In the genomic region with DNA sequence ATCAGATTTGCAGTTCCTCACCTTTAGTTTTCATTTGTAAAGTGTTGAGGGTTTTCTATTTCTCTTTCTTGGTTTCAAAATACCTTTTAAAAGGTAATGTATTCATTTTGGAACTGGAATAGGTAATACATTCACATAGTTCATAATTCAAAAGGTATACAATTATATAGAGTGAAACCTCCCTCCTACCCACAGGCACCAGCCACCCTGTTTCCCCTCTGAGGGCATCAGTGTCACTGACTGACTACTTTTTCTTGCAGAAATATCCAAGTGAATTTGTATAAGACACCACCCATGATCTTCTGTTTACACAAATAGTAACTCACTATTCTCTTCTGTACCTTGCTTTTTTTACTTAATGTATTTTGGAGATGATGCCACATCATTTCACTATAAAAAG, we compare ENCODE assay signal across 23 cellular contexts.
DNase-seq lines count a peak whose midpoint lies in the region; ATAC-seq and FAIRE-seq lines count a peak whose summit lies in the region.
"Had no signal": no experiment of that assay in that cellular context is flagged by ENCODE, and none has a peak within 500 bp of the region (broad histone marks: within the 10 kb centered on the region; RNA-seq: fewer than 3 reads in every experiment).

No MANE protein-coding gene starts in this region.

- peak; percentile 43 for DNase-seq in activated CD4-positive, alpha-beta T cell treated with anti-CD3 and anti-CD28 coated beads, Interleukin-2, amount 10 ng/mL, durations not matched to agents 24 days and 14 days
- no peak for DNase-seq in activated CD4-positive, alpha-beta T cell treated with anti-CD3 and anti-CD28 coated beads, Interleukin-2, amount 10 ng/mL, durations not matched to agents 7 days and 5 days
- DNase-seq in GM18507 (ENCODE audit: extremely low spot score, insufficient read length, low read depth) (no peak), GM19239 (ENCODE audit: insufficient read length, low spot score) (no peak), NCI-H446 (lab: John Stamatoyannopoulos, UW) (no peak), GM19238 (ENCODE audit: insufficient read length, low spot score) (no peak)
- DNase-seq: 8988T; ACHN; AML-193; BE2C; Calu3; CD4-positive, alpha-beta T cell; COR-L47; DMS53; DMS79 treated with DMSO at 0.1 percent for 48 hours; GF-D8; GM23248; H9 had no signal

- CTCF ChIA-PET in activated CD4-positive, alpha-beta T cell treated with anti-CD3 and anti-CD28 coated beads, Interleukin-2, amount 10 ng/mL, durations not matched to agents 7 days and 5 days (lab: Charles Lee) = no interaction called here

- H3K27ac Mint-ChIP-seq in activated CD4-positive, alpha-beta T cell treated with anti-CD3 and anti-CD28 coated beads, Interleukin-2, amount 10 ng/mL, durations not matched to agents 24 days and 14 days = no peak overlapping the region
- H3K27ac Mint-ChIP-seq in activated CD4-positive, alpha-beta T cell treated with anti-CD3 and anti-CD28 coated beads, Interleukin-2, amount 10 ng/mL, durations not matched to agents 7 days and 5 days = no peak overlapping the region
- no peak overlapping the region for H3K27ac Mint-ChIP-seq in activated T-helper 17 cell treated with anti-CD3 and anti-CD28 coated beads, Interleukin-2, amount 50 U/mL, for 72 hours
- H3K27ac Mint-ChIP-seq: CD14-positive monocyte; CD4-positive, alpha-beta T cell; H9 had no signal

- peaks cover 14% of the 10 kb centered on the region for H3K4me1 Mint-ChIP-seq in activated CD4-positive, alpha-beta T cell treated with anti-CD3 and anti-CD28 coated beads, Interleukin-2, amount 10 ng/mL, durations not matched to agents 24 days and 14 days
- peaks cover 28% of the 10 kb centered on the region for H3K4me1 Mint-ChIP-seq in activated CD4-positive, alpha-beta T cell treated with anti-CD3 and anti-CD28 coated beads, Interleukin-2, amount 10 ng/mL, durations not matched to agents 7 days and 5 days
- peaks cover 20% of the 10 kb centered on the region for H3K4me1 Mint-ChIP-seq in activated T-helper 17 cell treated with anti-CD3 and anti-CD28 coated beads, Interleukin-2, amount 50 U/mL, for 72 hours
- H3K4me1 Mint-ChIP-seq: CD14-positive monocyte had no signal

- H3K4me3 Mint-ChIP-seq in activated CD4-positive, alpha-beta T cell treated with anti-CD3 and anti-CD28 coated beads, Interleukin-2, amount 10 ng/mL, durations not matched to agents 24 days and 14 days = no peak overlapping the region
- H3K4me3 Mint-ChIP-seq in activated CD4-positive, alpha-beta T cell treated with anti-CD3 and anti-CD28 coated beads, Interleukin-2, amount 10 ng/mL, durations not matched to agents 7 days and 5 days = no peak overlapping the region
- no peak overlapping the region for H3K4me3 Mint-ChIP-seq in activated T-helper 17 cell treated with anti-CD3 and anti-CD28 coated beads, Interleukin-2, amount 50 U/mL, for 72 hours
- H3K4me3 Mint-ChIP-seq: CD14-positive monocyte; CD4-positive, alpha-beta T cell; H9 had no signal

- FAIRE-seq in GM18507 (lab: Jason Lieb, UNC) = peak; percentile 66
- FAIRE-seq in GM19239 (lab: Jason Lieb, UNC) = peak; percentile 45
- FAIRE-seq: GM12892 had no signal

- peaks cover 15% of the 10 kb centered on the region for H3K27me3 Mint-ChIP-seq in activated CD4-positive, alpha-beta T cell treated with anti-CD3 and anti-CD28 coated beads, Interleukin-2, amount 10 ng/mL, durations not matched to agents 24 days and 14 days
- peaks cover 35% of the 10 kb centered on the region for H3K27me3 Mint-ChIP-seq in activated CD4-positive, alpha-beta T cell treated with anti-CD3 and anti-CD28 coated beads, Interleukin-2, amount 10 ng/mL, durations not matched to agents 7 days and 5 days
- no peaks in the 10 kb centered on the region for H3K27me3 Mint-ChIP-seq in activated T-helper 17 cell treated with anti-CD3 and anti-CD28 coated beads, Interleukin-2, amount 50 U/mL, for 72 hours
- H3K27me3 Mint-ChIP-seq: CD4-positive, alpha-beta T cell had no signal

- intact Hi-C loops in activated CD4-positive, alpha-beta T cell treated with anti-CD3 and anti-CD28 coated beads, Interleukin-2, amount 10 ng/mL, durations not matched to agents 24 days and 14 days (cut with micrococcal nuclease) = loop anchor here (10.0 kb wide), 2 partner anchors 46 to 76 kb away; no protein-coding TSS in a partner anchor

- POLR2A ChIA-PET in activated CD4-positive, alpha-beta T cell treated with anti-CD3 and anti-CD28 coated beads, Interleukin-2, amount 10 ng/mL, durations not matched to agents 7 days and 5 days (lab: Charles Lee) = no interaction called here

- peaks cover 7% of the 10 kb centered on the region for H3K9me3 Mint-ChIP-seq in activated CD4-positive, alpha-beta T cell treated with anti-CD3 and anti-CD28 coated beads, Interleukin-2, amount 10 ng/mL, durations not matched to agents 24 days and 14 days
- H3K9me3 Mint-ChIP-seq in activated CD4-positive, alpha-beta T cell treated with anti-CD3 and anti-CD28 coated beads, Interleukin-2, amount 10 ng/mL, durations not matched to agents 7 days and 5 days = peaks cover 13% of the 10 kb centered on the region
- peaks cover 3% of the 10 kb centered on the region for H3K9me3 Mint-ChIP-seq in activated T-helper 17 cell treated with anti-CD3 and anti-CD28 coated beads, Interleukin-2, amount 50 U/mL, for 72 hours
- H3K9me3 Mint-ChIP-seq: CD4-positive, alpha-beta T cell; H9 had no signal

- peak; percentile 62 for ATAC-seq in activated T-helper 17 cell treated with anti-CD3 and anti-CD28 coated beads, Interleukin-2, amount 50 U/mL, for 72 hours (replicated peaks)
- ATAC-seq: A549, HCT116 had no signal

- no peaks in the 10 kb centered on the region for H3K36me3 Mint-ChIP-seq in activated CD4-positive, alpha-beta T cell treated with anti-CD3 and anti-CD28 coated beads, Interleukin-2, amount 10 ng/mL, durations not matched to agents 24 days and 14 days (ENCODE audit: low read depth)
- peaks cover 7% of the 10 kb centered on the region for H3K36me3 Mint-ChIP-seq in activated CD4-positive, alpha-beta T cell treated with anti-CD3 and anti-CD28 coated beads, Interleukin-2, amount 10 ng/mL, durations not matched to agents 7 days and 5 days (ENCODE audit: low read depth)
- no peaks in the 10 kb centered on the region for H3K36me3 Mint-ChIP-seq in activated T-helper 17 cell treated with anti-CD3 and anti-CD28 coated beads, Interleukin-2, amount 50 U/mL, for 72 hours (ENCODE audit: low read depth)
- H3K36me3 Mint-ChIP-seq: CD14-positive monocyte had no signal
